14 cellular contexts compared by ENCODE assay signal in genomic region chr12:99911967-99912366, GRCh38.
DNase-seq lines count a peak whose midpoint lies in the region; ATAC-seq, FAIRE-seq and TF ChIP-seq lines count a peak whose summit lies in the region.
"Had no signal": no experiment of that assay in that cellular context is flagged by ENCODE, and none has a peak within 500 bp of the region (broad histone marks: within the 10 kb centered on the region; RNA-seq: fewer than 3 reads in every experiment).

No MANE protein-coding gene starts in this region.

- H3K4me3 Mint-ChIP-seq in activated CD4-positive, alpha-beta T cell treated with anti-CD3 and anti-CD28 coated beads, Interleukin-2, amount 10 ng/mL, durations not matched to agents 7 days and 5 days: no peak overlapping the region
- H3K4me3 Mint-ChIP-seq in endothelial cell (ENCODE audit: unreplicated experiment): no peak overlapping the region
- H3K4me3 Mint-ChIP-seq: stimulated activated naive CD8-positive, alpha-beta T cell treated with anti-CD3 and anti-CD28 coated beads, Interleukin-15, Interleukin-2, amounts not matched to agents 100 ng/mL and 50 ng/mL, for 24 hours had no signal

- DNase-seq in GM18507 (ENCODE audit: extremely low spot score, insufficient read length, low read depth) (peak; percentile 7), omental fat pad (ENCODE audit: low spot score) (no peak), HUDEP-2 (lab: John Stamatoyannopoulos, UW; ENCODE audit: unreplicated experiment in 76 of 76) (no peak), COR-L47 (lab: John Stamatoyannopoulos, UW) (no peak), endothelial cell (ENCODE audit: low spot score) (no peak)
- DNase-seq in activated CD4-positive, alpha-beta T cell treated with anti-CD3 and anti-CD28 coated beads, Interleukin-2, amount 10 ng/mL, durations not matched to agents 7 days and 5 days: no peak
- DNase-seq: activated CD4-positive, CD25-positive, alpha-beta regulatory T cell; body of pancreas; heart left ventricle; NCI-H748 treated with DMSO at 0.1 percent for 48 hours; nucleus accumbens had no signal

- FAIRE-seq in GM18507 (lab: Jason Lieb, UNC): peak; percentile 41

- POLR2A ChIA-PET in activated CD4-positive, alpha-beta T cell treated with anti-CD3 and anti-CD28 coated beads, Interleukin-2, amount 10 ng/mL, durations not matched to agents 7 days and 5 days (lab: Charles Lee): no interaction called here

- H3K4me1 Mint-ChIP-seq in activated CD4-positive, alpha-beta T cell treated with anti-CD3 and anti-CD28 coated beads, Interleukin-2, amount 10 ng/mL, durations not matched to agents 7 days and 5 days: no peaks in the 10 kb centered on the region
- H3K4me1 Mint-ChIP-seq in endothelial cell (ENCODE audit: unreplicated experiment): no peaks in the 10 kb centered on the region

- ATAC-seq in GM21737 (IDR thresholded peaks at IDR 0.05; ENCODE audit: unreplicated experiment) (peak; percentile 85), HG03432 (IDR thresholded peaks at IDR 0.05; ENCODE audit: unreplicated experiment) (peak; percentile 91), omental fat pad (ENCODE audit: low FRiP score) (peak; percentile 51)
- ATAC-seq: body of pancreas had no signal

- TF ChIP-seq CTCF in omental fat pad (IDR thresholded peaks at IDR 0.05): no peak
- no peak for TF ChIP-seq CTCF in endothelial cell (IDR thresholded peaks at IDR 0.05; ENCODE audit: unreplicated experiment)

- CTCF ChIA-PET in activated CD4-positive, alpha-beta T cell treated with anti-CD3 and anti-CD28 coated beads, Interleukin-2, amount 10 ng/mL, durations not matched to agents 7 days and 5 days (lab: Charles Lee): no interaction called here

- H3K36me3 Mint-ChIP-seq in activated CD4-positive, alpha-beta T cell treated with anti-CD3 and anti-CD28 coated beads, Interleukin-2, amount 10 ng/mL, durations not matched to agents 7 days and 5 days (ENCODE audit: low read depth): no peaks in the 10 kb centered on the region
- no peaks in the 10 kb centered on the region for H3K36me3 Mint-ChIP-seq in endothelial cell (ENCODE audit: low read depth, unreplicated experiment)

- H3K9me3 Mint-ChIP-seq in activated CD4-positive, alpha-beta T cell treated with anti-CD3 and anti-CD28 coated beads, Interleukin-2, amount 10 ng/mL, durations not matched to agents 7 days and 5 days: no peaks in the 10 kb centered on the region
- H3K9me3 Mint-ChIP-seq in endothelial cell (ENCODE audit: unreplicated experiment): no peaks in the 10 kb centered on the region

- no peak overlapping the region for H3K27ac Mint-ChIP-seq in activated CD4-positive, alpha-beta T cell treated with anti-CD3 and anti-CD28 coated beads, Interleukin-2, amount 10 ng/mL, durations not matched to agents 7 days and 5 days
- no peak overlapping the region for H3K27ac Mint-ChIP-seq in endothelial cell (ENCODE audit: unreplicated experiment)
- H3K27ac Mint-ChIP-seq: stimulated activated naive CD8-positive, alpha-beta T cell treated with anti-CD3 and anti-CD28 coated beads, Interleukin-15, Interleukin-2, amounts not matched to agents 100 ng/mL and 50 ng/mL, for 24 hours had no signal

- no peaks in the 10 kb centered on the region for H3K27me3 Mint-ChIP-seq in activated CD4-positive, alpha-beta T cell treated with anti-CD3 and anti-CD28 coated beads, Interleukin-2, amount 10 ng/mL, durations not matched to agents 7 days and 5 days
- H3K27me3 Mint-ChIP-seq in endothelial cell (ENCODE audit: unreplicated experiment): no peaks in the 10 kb centered on the region
- H3K27me3 Mint-ChIP-seq: stimulated activated naive CD8-positive, alpha-beta T cell treated with anti-CD3 and anti-CD28 coated beads, Interleukin-15, Interleukin-2, amounts not matched to agents 100 ng/mL and 50 ng/mL, for 24 hours had no signal
